10 cellular contexts compared by ENCODE assay signal in genomic region chr3:132445812-132446211, GRCh38. TPM values are rescaled to one million over a fixed set of nuclear protein-coding genes. Genes with fewer than 3 reads are reported as not detected.
DNase-seq lines count a peak whose midpoint lies in the region; ATAC-seq and TF ChIP-seq lines count a peak whose summit lies in the region.
"Had no signal": no experiment of that assay in that cellular context is flagged by ENCODE, and none has a peak within 500 bp of the region (broad histone marks: within the 10 kb centered on the region; RNA-seq: fewer than 3 reads in every experiment).

No MANE protein-coding gene starts in this region.

- ATAC-seq in RWPE2 (ENCODE audit: low read depth), result peak; percentile 99
- ATAC-seq in mucosa of descending colon, result no peak

- intact Hi-C loops in mucosa of descending colon (cut with DNase I, micrococcal nuclease), result no loop called here

- DNase-seq in AG09309 (ENCODE audit: low read depth) (peak; percentile 79), HCEC 1CT (peak; percentile 63), RWPE2 (ENCODE audit: low spot score) (peak; percentile 67), foreskin fibroblast (peak; percentile 82 to 92), mucosa of descending colon (no peak), 8988T (no peak), right atrium auricular region (ENCODE audit: low spot score) (no peak), DMS79 treated with DMSO at 0.1 percent for 48 hours (lab: John Stamatoyannopoulos, UW) (no peak)
- DNase-seq: caudate nucleus, NCI-H1105 had no signal

- H3K27me3 ChIP-seq in RWPE2 (ENCODE audit: insufficient read depth, poor library complexity, severe bottlenecking), result no peaks in the 10 kb centered on the region
- H3K27me3 ChIP-seq in right atrium auricular region, result no peaks in the 10 kb centered on the region

- TF ChIP-seq CTCF in AG09309 (IDR thresholded peaks at IDR 0.05; ENCODE audit: control insufficient read depth, insufficient read depth, low read depth, low read length, missing control alignments) (no peak), RWPE2 (IDR thresholded peaks at IDR 0.05; ENCODE audit: poor library complexity, severe bottlenecking) (no peak), foreskin fibroblast (IDR thresholded peaks at IDR 0.05; ENCODE audit: low read depth, low read length) (no peak), mucosa of descending colon (IDR thresholded peaks at IDR 0.05) (no peak), right atrium auricular region (IDR thresholded peaks at IDR 0.05) (no peak)

- no peak overlapping the region for H3K4me3 ChIP-seq in AG09309 (ENCODE audit: control insufficient read depth, low read depth, low read length)
- no peak overlapping the region for H3K4me3 ChIP-seq in RWPE2 (ENCODE audit: severe bottlenecking)
- no peak overlapping the region for H3K4me3 ChIP-seq in foreskin fibroblast (ENCODE audit: low read depth in 1 of 2, low read length in 2 of 2)
- no peak overlapping the region for H3K4me3 ChIP-seq in mucosa of descending colon
- no peak overlapping the region for H3K4me3 ChIP-seq in right atrium auricular region

- H3K36me3 ChIP-seq in RWPE2 (ENCODE audit: low read depth) (peaks cover 38% of the 10 kb centered on the region), mucosa of descending colon (ENCODE audit: low read depth) (no peaks in the 10 kb centered on the region), right atrium auricular region (no peaks in the 10 kb centered on the region)

- peak overlapping the region; percentile 61 for H3K27ac ChIP-seq in RWPE2 (ENCODE audit: poor library complexity, severe bottlenecking)
- no peak overlapping the region for H3K27ac ChIP-seq in right atrium auricular region

- H3K9me3 ChIP-seq in RWPE2 (ENCODE audit: severe bottlenecking), result no peaks in the 10 kb centered on the region
- no peaks in the 10 kb centered on the region for H3K9me3 ChIP-seq in mucosa of descending colon
- H3K9me3 ChIP-seq in right atrium auricular region, result no peaks in the 10 kb centered on the region

- H3K4me1 ChIP-seq in RWPE2 (ENCODE audit: insufficient read depth, poor library complexity, severe bottlenecking), result peaks cover 24% of the 10 kb centered on the region
- peaks cover 5% of the 10 kb centered on the region for H3K4me1 ChIP-seq in mucosa of descending colon (ENCODE audit: low read depth)
- peaks cover 0 to 23% of the 10 kb centered on the region in 2 donors for H3K4me1 ChIP-seq in right atrium auricular region

RNA-seq across cellular contexts. Expression of gene DNAJC13, which starts 28.5 kb away (rescaled TPM):
- 10 to 100 TPM; 47.6 to 62.0 (median 60.4) TPM for total RNA-seq in mucosa of descending colon
- total RNA-seq in right atrium auricular region, result 10 to 100 TPM; 17.6 to 22.9 TPM

Comparison
In these comparisons a context has a peak if more than half of its experiments do, and no peak if none do; other contexts are left out.
1. DNase-seq: peak in AG09309 (single experiment), HCEC 1CT (single experiment), RWPE2 (single experiment) and foreskin fibroblast (2 of 2); none in mucosa of descending colon (0 of 3), 8988T (single experiment), right atrium auricular region (single experiment) and DMS79 treated with DMSO at 0.1 percent for 48 hours (single experiment).